25 cellular contexts compared by ENCODE assay signal in the genomic region with DNA sequence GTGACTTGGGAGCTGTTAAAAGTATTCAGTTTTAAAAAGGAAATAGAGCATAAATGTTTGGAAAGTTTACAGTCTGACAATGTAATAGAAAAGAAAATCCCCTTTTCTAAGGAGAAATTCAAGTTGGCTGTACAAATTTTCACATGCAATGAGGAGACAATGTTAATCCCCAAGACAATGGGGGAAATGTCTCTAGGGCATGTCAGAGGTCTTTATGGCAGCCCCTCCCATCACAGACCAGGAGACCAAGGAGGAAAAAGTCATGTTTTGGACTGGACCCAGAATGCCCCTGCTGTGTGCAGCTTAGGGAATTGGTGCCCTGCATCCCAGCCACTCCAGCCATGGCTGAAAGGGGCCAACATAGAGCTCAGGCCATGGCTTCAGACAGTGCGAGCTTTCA.
DNase-seq lines count a peak whose midpoint lies in the region.
"Had no signal": no experiment of that assay in that cellular context is flagged by ENCODE, and none has a peak within 500 bp of the region (broad histone marks: within the 10 kb centered on the region; RNA-seq: fewer than 3 reads in every experiment).

No MANE protein-coding gene starts in this region.

- H3K36me3 ChIP-seq in HAP-1 (replicated peaks) = no peaks in the 10 kb centered on the region
- H3K36me3 ChIP-seq: BE2C; BLaER1; BLaER1 treated with 17β-estradiol and CSF1 and Interleukin-3, amounts not matched to agents 10 nM and 100 nM had no signal

- H3K4me3 ChIP-seq in HAP-1 = no peak overlapping the region
- H3K4me3 ChIP-seq: A549; BLaER1; BLaER1 treated with 17β-estradiol and CSF1 and Interleukin-3, amounts not matched to agents 10 nM and 100 nM had no signal

- DNase-seq in HAP-1 (ENCODE audit: low spot score in 2 of 2) = peak; percentile 67 to 78
- DNase-seq in NK-92 (lab: John Stamatoyannopoulos, UW; ENCODE audit: unreplicated experiment) = no peak
- DNase-seq: 8988T; ACHN; AML-193; BE2C; C1 segment of cervical spinal cord; Caco-2; Calu3; CD4-positive, alpha-beta memory T cell; CD4-positive, alpha-beta T cell; CD4-positive, CD25-positive, alpha-beta regulatory T cell; CD8-positive, alpha-beta memory T cell; CD8-positive, alpha-beta T cell; COR-L47; DMS 273 treated with DMSO at 0.1 percent for 48 hours; DMS153; DMS53; DMS79; DMS79 treated with DMSO at 0.1 percent for 48 hours; DND-41; EL had no signal

- in situ Hi-C loops in HAP-1 (cut with MboI; ENCODE audit: low sequenced_read_pairs) = no loop called here

- peaks cover 21% of the 10 kb centered on the region for H3K4me1 ChIP-seq in HAP-1
- H3K4me1 ChIP-seq: A549; BE2C; BLaER1; BLaER1 treated with 17β-estradiol and CSF1 and Interleukin-3, amounts not matched to agents 10 nM and 100 nM; Caco-2 had no signal

- H3K9me3 ChIP-seq in HAP-1 = no peaks in the 10 kb centered on the region
- H3K9me3 ChIP-seq: A549, BE2C, Caco-2 had no signal

- H3K27me3 ChIP-seq in HAP-1 (ENCODE audit: low read depth) = no peaks in the 10 kb centered on the region
- H3K27me3 ChIP-seq: BE2C; BLaER1; BLaER1 treated with 17β-estradiol and CSF1 and Interleukin-3, amounts not matched to agents 10 nM and 100 nM had no signal
